Comparison of ENCODE assay signal across 19 cellular contexts in the genomic region with DNA sequence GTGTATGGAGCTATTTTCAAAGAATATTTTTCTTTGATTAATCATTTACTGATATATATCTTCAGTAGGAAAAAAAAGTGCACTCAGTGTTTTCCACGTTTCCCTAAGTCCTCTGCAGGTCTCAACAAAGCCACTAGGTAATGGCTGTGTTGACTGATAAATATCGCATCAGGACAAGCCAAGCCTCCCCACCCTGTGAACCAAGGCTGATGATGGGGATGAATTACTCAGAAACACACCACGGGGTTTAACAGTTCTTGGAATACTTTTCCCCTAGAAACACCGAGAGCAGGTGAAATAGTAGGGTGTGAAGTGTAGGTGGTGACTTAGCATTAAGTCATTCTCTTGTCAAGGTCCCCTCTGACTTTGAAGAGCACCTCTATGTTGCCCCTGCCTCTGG.
DNase-seq lines count a peak whose midpoint lies in the region; ATAC-seq, FAIRE-seq and TF ChIP-seq lines count a peak whose summit lies in the region.
"Had no signal": no experiment of that assay in that cellular context is flagged by ENCODE, and none has a peak within 500 bp of the region (broad histone marks: within the 10 kb centered on the region; RNA-seq: fewer than 3 reads in every experiment).

No MANE protein-coding gene starts in this region.

- H3K4me2 ChIP-seq in OCI-LY3 (ENCODE audit: low read length) (peak overlapping the region; percentile 42), keratinocyte (ENCODE audit: control insufficient read depth, extremely low read depth, insufficient read depth, low read depth, low read length) (no peak overlapping the region)

- dilution Hi-C loops in keratinocyte (cut with MboI; ENCODE audit: extremely low pct_ligation_motif_present, low sequenced_read_pairs) = no loop called here

- TF ChIP-seq CTCF in OCI-LY3 (IDR thresholded peaks at IDR 0.05; ENCODE audit: low read depth, low read length) (no peak), bronchial epithelial cell (IDR thresholded peaks at IDR 0.05; ENCODE audit: insufficient read depth, low read length, severe bottlenecking) (no peak), keratinocyte (optimal IDR thresholded peaks at IDR 0.05 in 1 of 3, IDR thresholded peaks at IDR 0.05 in 1 of 3, conservative IDR thresholded peaks at IDR 0.05 in 1 of 3; ENCODE audit: extremely low read depth in 1 of 3, insufficient read depth in 2 of 3, low read length in 3 of 3) (no peak)

- H2AFZ ChIP-seq in OCI-LY3 (ENCODE audit: low read depth, low read length) (no peak overlapping the region), keratinocyte (ENCODE audit: control insufficient read depth, low read length) (no peak overlapping the region)

- H3K27me3 ChIP-seq in OCI-LY3 (ENCODE audit: low read depth, low read length) (no peaks in the 10 kb centered on the region), bronchial epithelial cell (ENCODE audit: control insufficient read depth, insufficient read depth, low read length) (no peaks in the 10 kb centered on the region), keratinocyte (ENCODE audit: control insufficient read depth, extremely low read depth, insufficient read depth, low read length) (no peaks in the 10 kb centered on the region)

- H3K4me1 ChIP-seq in OCI-LY3 (ENCODE audit: low read length) (peaks cover 35% of the 10 kb centered on the region), keratinocyte (ENCODE audit: control insufficient read depth, extremely low read depth, insufficient read depth, low read length) (no peaks in the 10 kb centered on the region)
- H3K4me1 ChIP-seq: HAP-1 had no signal

- FAIRE-seq in bronchial epithelial cell (lab: Jason Lieb, UNC) (peak; percentile 47), keratinocyte (lab: Jason Lieb, UNC) (peak; percentile 26)
- FAIRE-seq: GM12891, GM18507, H54 had no signal

- H3K4me3 ChIP-seq in OCI-LY3 (ENCODE audit: low read length) (no peak overlapping the region), bronchial epithelial cell (ENCODE audit: low read depth, low read length) (no peak overlapping the region), keratinocyte (ENCODE audit: control insufficient read depth in 2 of 3, extremely low read depth in 1 of 3, insufficient read depth in 2 of 3, low read depth in 1 of 3, low read length in 3 of 3) (no peak overlapping the region)
- H3K4me3 ChIP-seq: HAP-1 had no signal

- H3K36me3 ChIP-seq in OCI-LY3 (replicated peaks; ENCODE audit: low read depth, low read length) (peaks cover 4% of the 10 kb centered on the region), bronchial epithelial cell (ENCODE audit: control insufficient read depth, insufficient read depth, low read length) (no peaks in the 10 kb centered on the region), keratinocyte (ENCODE audit: control insufficient read depth in 2 of 2, extremely low read depth in 1 of 2, insufficient read depth in 2 of 2, low read length in 2 of 2) (no peaks in the 10 kb centered on the region)
- H3K36me3 ChIP-seq: HAP-1 had no signal

- H3K27ac ChIP-seq in OCI-LY3 (ENCODE audit: low read length) (0 out of 2 replicates have a peak overlapping the region, but pooled peaks have one; percentile 30), keratinocyte (ENCODE audit: control insufficient read depth, insufficient read depth, low read length) (no peak overlapping the region)

- no peaks in the 10 kb centered on the region for H3K9me1 ChIP-seq in keratinocyte (ENCODE audit: control insufficient read depth, extremely low read depth, insufficient read depth, low read length)

- DNase-seq in bronchial epithelial cell (ENCODE audit: low read depth) = peak; percentile 44
- no peak for DNase-seq in keratinocyte (ENCODE audit: low read depth, low spot score)
- no peak for DNase-seq in amniotic stem cell (lab: John Stamatoyannopoulos, UW)
- DNase-seq in cerebellar cortex (ENCODE audit: low spot score) = no peak
- DNase-seq: C1 segment of cervical spinal cord; Calu3; CD4-positive, alpha-beta memory T cell; COR-L47; DMS53; DMS79 treated with DMSO at 0.1 percent for 48 hours; GF-D8; GOT3; HFFc6 had no signal

- ATAC-seq in HG03097 (IDR thresholded peaks at IDR 0.05; ENCODE audit: low FRiP score, unreplicated experiment) = no peak

- H3K9ac ChIP-seq in OCI-LY3 (ENCODE audit: low read length) (no peak overlapping the region), keratinocyte (ENCODE audit: control insufficient read depth, extremely low read depth, insufficient read depth, low read length) (no peak overlapping the region)

- H3K9me3 ChIP-seq in OCI-LY3 (ENCODE audit: insufficient read depth, low read length) (no peaks in the 10 kb centered on the region), keratinocyte (ENCODE audit: control insufficient read depth, low read depth, low read length) (no peaks in the 10 kb centered on the region)
- H3K9me3 ChIP-seq: HAP-1 had no signal

- H3K79me2 ChIP-seq in OCI-LY3 (ENCODE audit: low read length) (no peaks in the 10 kb centered on the region), keratinocyte (ENCODE audit: control insufficient read depth, insufficient read depth, low read length) (no peaks in the 10 kb centered on the region)

- H4K20me1 ChIP-seq in OCI-LY3 (ENCODE audit: insufficient read depth, low read length) (no peaks in the 10 kb centered on the region), keratinocyte (ENCODE audit: control insufficient read depth, extremely low read depth, insufficient read depth, low read length) (no peaks in the 10 kb centered on the region)
